In the genomic region with DNA sequence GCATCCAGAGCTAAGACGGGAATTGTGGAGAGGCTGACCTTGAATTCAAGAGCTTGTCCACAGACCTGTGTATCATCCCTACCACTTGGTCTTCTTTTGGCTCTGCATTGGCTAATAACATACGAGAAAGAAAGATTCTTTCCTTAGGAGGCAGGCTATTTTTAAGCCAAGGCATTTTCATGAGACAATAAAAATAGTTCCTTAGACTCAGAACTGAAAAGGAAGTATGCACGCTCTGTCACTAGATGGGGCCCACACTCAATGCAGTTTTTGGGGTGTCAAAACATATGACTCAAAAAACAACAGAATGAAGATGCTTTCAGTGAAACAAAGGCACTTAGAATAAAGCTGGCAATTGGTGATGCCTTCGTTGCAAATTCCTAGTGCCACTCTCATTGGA, we compare ENCODE assay signal across 24 cellular contexts.
DNase-seq lines count a peak whose midpoint lies in the region; ATAC-seq and TF ChIP-seq lines count a peak whose summit lies in the region.
"Had no signal": no experiment of that assay in that cellular context is flagged by ENCODE, and none has a peak within 500 bp of the region (broad histone marks: within the 10 kb centered on the region; RNA-seq: fewer than 3 reads in every experiment).

No MANE protein-coding gene starts in this region.

- no peak overlapping the region for H3K27ac ChIP-seq in foreskin keratinocyte
- H3K27ac ChIP-seq: epithelial cell of prostate, parathyroid adenoma had no signal

- H3K9me3 Mint-ChIP-seq in HFFc6: no peaks in the 10 kb centered on the region
- H3K9me3 Mint-ChIP-seq: nephron; T-helper 1 cell treated with Interleukin-12 subunit alpha and Interleukin-12 subunit beta and Interleukin-4 antibody, amounts not matched to agents 30 μg/mL and 1 μg/mL, for 36 hours had no signal

- H3K27me3 ChIP-seq in BJ (ENCODE audit: control insufficient read depth, insufficient read depth, low read length): no peaks in the 10 kb centered on the region
- H3K27me3 ChIP-seq in foreskin keratinocyte: no peaks in the 10 kb centered on the region

- no peaks in the 10 kb centered on the region for H3K27me3 Mint-ChIP-seq in HFFc6 (ENCODE audit: insufficient read depth)
- H3K27me3 Mint-ChIP-seq: activated naive CD8-positive, alpha-beta T cell; CD4-positive, CD25-positive, alpha-beta regulatory T cell; central memory CD8-positive, alpha-beta T cell; IgD-negative memory B cell had no signal

- no peak overlapping the region for H3K4me3 ChIP-seq in BJ (ENCODE audit: low read depth, low read length)

- TF ChIP-seq CTCF in BJ (IDR thresholded peaks at IDR 0.05; ENCODE audit: insufficient read depth, low read depth, low read length) (0 out of 2 replicates have a peak, but pooled peaks have one; percentile 19), HFFc6 (IDR thresholded peaks at IDR 0.05) (peak; percentile 64), foreskin keratinocyte (conservative IDR thresholded peaks at IDR 0.05) (peak; percentile 22)

- H3K4me1 Mint-ChIP-seq in HFFc6 (ENCODE audit: low read depth): peaks cover 6% of the 10 kb centered on the region
- H3K4me1 Mint-ChIP-seq: CD4-positive, CD25-positive, alpha-beta regulatory T cell; central memory CD8-positive, alpha-beta T cell; IgD-negative memory B cell; nephron had no signal

- CTCF ChIA-PET in BJ (lab: Yijun Ruan, JAX): interaction anchor here (0.9 kb wide), 1 partner anchor 21 kb away, joined by 3 read pairs; no protein-coding TSS in a partner anchor

- 0 out of 3 replicates have a peak, but pooled peaks have one; percentile 21 for ATAC-seq in SK-N-SH treated with all-trans-retinoic acid at 6 μM for 48 hours
- ATAC-seq in foreskin keratinocyte: no peak
- ATAC-seq: sciatic nerve had no signal

- no peak overlapping the region for H3K27ac Mint-ChIP-seq in HFFc6
- H3K27ac Mint-ChIP-seq: activated naive CD8-positive, alpha-beta T cell; CD4-positive, CD25-positive, alpha-beta regulatory T cell; IgD-negative memory B cell; T-helper 1 cell treated with Interleukin-12 subunit alpha and Interleukin-12 subunit beta and Interleukin-4 antibody, amounts not matched to agents 30 μg/mL and 1 μg/mL, for 36 hours had no signal

- peak; percentile 8 for DNase-seq in BJ (ENCODE audit: low read depth)
- peak; percentile 56 for DNase-seq in HFFc6
- no peak for DNase-seq in foreskin keratinocyte
- DNase-seq in activated CD4-positive, CD25-positive, alpha-beta regulatory T cell (lab: John Stamatoyannopoulos, UW): no peak
- no peak for DNase-seq in SIG-M5 (lab: John Stamatoyannopoulos, UW)
- no peak for DNase-seq in DMS53 treated with DMSO at 0.1 percent for 48 hours (lab: John Stamatoyannopoulos, UW; ENCODE audit: unreplicated experiment)
- DNase-seq in RPMI8226: no peak
- DNase-seq: activated CD4-positive, alpha-beta T cell treated with anti-CD3 and anti-CD28 coated beads, Interleukin-2, amount 50 U/mL, for 1 hour; CD4-positive, CD25-positive, alpha-beta regulatory T cell; hypothalamus; midbrain; NCI-H1436 treated with DMSO at 0.1 percent for 48 hours; NCI-H2171; NCI-H69; stimulated activated CD4-positive, alpha-beta T cell treated with anti-CD3 and anti-CD28 coated beads, Interleukin-15, amount 100 ng/mL, for 24 hours had no signal

- no peaks in the 10 kb centered on the region for H3K36me3 ChIP-seq in BJ (ENCODE audit: control insufficient read depth, insufficient read depth, low read length)

- H3K36me3 Mint-ChIP-seq in HFFc6 (ENCODE audit: low read depth): no peaks in the 10 kb centered on the region
- H3K36me3 Mint-ChIP-seq: activated naive CD8-positive, alpha-beta T cell; CD4-positive, CD25-positive, alpha-beta regulatory T cell; IgD-negative memory B cell had no signal

- no peak overlapping the region for H3K4me3 Mint-ChIP-seq in HFFc6
- H3K4me3 Mint-ChIP-seq: activated naive CD8-positive, alpha-beta T cell; CD4-positive, CD25-positive, alpha-beta regulatory T cell; central memory CD8-positive, alpha-beta T cell; IgD-negative memory B cell; nephron; T-helper 1 cell treated with Interleukin-12 subunit alpha and Interleukin-12 subunit beta and Interleukin-4 antibody, amounts not matched to agents 30 μg/mL and 1 μg/mL, for 36 hours had no signal

- H3K4me1 ChIP-seq in foreskin keratinocyte: no peaks in the 10 kb centered on the region
- H3K4me1 ChIP-seq: parathyroid adenoma had no signal

- POLR2A ChIA-PET in BJ (lab: Charles Lee): no interaction called here

TF ChIP-seq in SK-N-SH treated with all-trans-retinoic acid at 6 μM for 48 hours, 23 proteins besides CTCF, POLR2A, EP300 and RAD21 (continues in another document):
- TF ChIP-seq OSR1 (CRISPR knock-in tag; IDR thresholded peaks at IDR 0.05): no peak
- TF ChIP-seq, protein P1, sequence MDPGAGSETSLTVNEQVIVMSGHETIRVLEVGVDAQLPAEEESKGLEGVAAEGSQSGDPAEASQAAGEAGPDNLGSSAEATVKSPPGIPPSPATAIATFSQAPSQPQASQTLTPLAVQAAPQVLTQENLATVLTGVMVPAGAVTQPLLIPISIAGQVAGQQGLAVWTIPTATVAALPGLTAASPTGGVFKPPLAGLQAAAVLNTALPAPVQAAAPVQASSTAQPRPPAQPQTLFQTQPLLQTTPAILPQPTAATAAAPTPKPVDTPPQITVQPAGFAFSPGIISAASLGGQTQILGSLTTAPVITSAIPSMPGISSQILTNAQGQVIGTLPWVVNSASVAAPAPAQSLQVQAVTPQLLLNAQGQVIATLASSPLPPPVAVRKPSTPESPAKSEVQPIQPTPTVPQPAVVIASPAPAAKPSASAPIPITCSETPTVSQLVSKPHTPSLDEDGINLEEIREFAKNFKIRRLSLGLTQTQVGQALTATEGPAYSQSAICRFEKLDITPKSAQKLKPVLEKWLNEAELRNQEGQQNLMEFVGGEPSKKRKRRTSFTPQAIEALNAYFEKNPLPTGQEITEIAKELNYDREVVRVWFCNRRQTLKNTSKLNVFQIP (CRISPR knock-in tag; IDR thresholded peaks at IDR 0.05; ENCODE audit: borderline replicate concordance, low read depth): no peak
- TF ChIP-seq RARB (CRISPR knock-in tag; IDR thresholded peaks at IDR 0.05): no peak
- no peak for TF ChIP-seq PPARA (CRISPR knock-in tag; IDR thresholded peaks at IDR 0.05; ENCODE audit: borderline replicate concordance)
- no peak for TF ChIP-seq ARNTL (CRISPR knock-in tag; IDR thresholded peaks at IDR 0.05; ENCODE audit: borderline replicate concordance, low read depth)
- TF ChIP-seq ZFP30 (CRISPR knock-in tag; IDR thresholded peaks at IDR 0.05): no peak
- TF ChIP-seq, protein P2, sequence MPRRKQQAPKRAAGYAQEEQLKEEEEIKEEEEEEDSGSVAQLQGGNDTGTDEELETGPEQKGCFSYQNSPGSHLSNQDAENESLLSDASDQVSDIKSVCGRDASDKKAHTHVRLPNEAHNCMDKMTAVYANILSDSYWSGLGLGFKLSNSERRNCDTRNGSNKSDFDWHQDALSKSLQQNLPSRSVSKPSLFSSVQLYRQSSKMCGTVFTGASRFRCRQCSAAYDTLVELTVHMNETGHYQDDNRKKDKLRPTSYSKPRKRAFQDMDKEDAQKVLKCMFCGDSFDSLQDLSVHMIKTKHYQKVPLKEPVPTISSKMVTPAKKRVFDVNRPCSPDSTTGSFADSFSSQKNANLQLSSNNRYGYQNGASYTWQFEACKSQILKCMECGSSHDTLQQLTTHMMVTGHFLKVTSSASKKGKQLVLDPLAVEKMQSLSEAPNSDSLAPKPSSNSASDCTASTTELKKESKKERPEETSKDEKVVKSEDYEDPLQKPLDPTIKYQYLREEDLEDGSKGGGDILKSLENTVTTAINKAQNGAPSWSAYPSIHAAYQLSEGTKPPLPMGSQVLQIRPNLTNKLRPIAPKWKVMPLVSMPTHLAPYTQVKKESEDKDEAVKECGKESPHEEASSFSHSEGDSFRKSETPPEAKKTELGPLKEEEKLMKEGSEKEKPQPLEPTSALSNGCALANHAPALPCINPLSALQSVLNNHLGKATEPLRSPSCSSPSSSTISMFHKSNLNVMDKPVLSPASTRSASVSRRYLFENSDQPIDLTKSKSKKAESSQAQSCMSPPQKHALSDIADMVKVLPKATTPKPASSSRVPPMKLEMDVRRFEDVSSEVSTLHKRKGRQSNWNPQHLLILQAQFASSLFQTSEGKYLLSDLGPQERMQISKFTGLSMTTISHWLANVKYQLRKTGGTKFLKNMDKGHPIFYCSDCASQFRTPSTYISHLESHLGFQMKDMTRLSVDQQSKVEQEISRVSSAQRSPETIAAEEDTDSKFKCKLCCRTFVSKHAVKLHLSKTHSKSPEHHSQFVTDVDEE (CRISPR knock-in tag; IDR thresholded peaks at IDR 0.05): no peak
- no peak for TF ChIP-seq ZFP3 (CRISPR knock-in tag; IDR thresholded peaks at IDR 0.05)
- TF ChIP-seq ZC3H10 (CRISPR knock-in tag; IDR thresholded peaks at IDR 0.05): no peak
- TF ChIP-seq, protein P3, sequence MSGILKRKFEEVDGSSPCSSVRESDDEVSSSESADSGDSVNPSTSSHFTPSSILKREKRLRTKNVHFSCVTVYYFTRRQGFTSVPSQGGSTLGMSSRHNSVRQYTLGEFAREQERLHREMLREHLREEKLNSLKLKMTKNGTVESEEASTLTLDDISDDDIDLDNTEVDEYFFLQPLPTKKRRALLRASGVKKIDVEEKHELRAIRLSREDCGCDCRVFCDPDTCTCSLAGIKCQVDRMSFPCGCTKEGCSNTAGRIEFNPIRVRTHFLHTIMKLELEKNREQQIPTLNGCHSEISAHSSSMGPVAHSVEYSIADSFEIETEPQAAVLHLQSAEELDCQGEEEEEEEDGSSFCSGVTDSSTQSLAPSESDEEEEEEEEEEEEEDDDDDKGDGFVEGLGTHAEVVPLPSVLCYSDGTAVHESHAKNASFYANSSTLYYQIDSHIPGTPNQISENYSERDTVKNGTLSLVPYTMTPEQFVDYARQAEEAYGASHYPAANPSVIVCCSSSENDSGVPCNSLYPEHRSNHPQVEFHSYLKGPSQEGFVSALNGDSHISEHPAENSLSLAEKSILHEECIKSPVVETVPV (CRISPR knock-in tag; IDR thresholded peaks at IDR 0.05): no peak
- TF ChIP-seq ZNF565 (CRISPR knock-in tag; conservative IDR thresholded peaks at IDR 0.05; ENCODE audit: low read depth): no peak
- TF ChIP-seq, protein P4, sequence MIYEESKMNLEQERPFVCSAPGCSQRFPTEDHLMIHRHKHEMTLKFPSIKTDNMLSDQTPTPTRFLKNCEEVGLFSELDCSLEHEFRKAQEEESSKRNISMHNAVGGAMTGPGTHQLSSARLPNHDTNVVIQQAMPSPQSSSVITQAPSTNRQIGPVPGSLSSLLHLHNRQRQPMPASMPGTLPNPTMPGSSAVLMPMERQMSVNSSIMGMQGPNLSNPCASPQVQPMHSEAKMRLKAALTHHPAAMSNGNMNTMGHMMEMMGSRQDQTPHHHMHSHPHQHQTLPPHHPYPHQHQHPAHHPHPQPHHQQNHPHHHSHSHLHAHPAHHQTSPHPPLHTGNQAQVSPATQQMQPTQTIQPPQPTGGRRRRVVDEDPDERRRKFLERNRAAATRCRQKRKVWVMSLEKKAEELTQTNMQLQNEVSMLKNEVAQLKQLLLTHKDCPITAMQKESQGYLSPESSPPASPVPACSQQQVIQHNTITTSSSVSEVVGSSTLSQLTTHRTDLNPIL (CRISPR knock-in tag; IDR thresholded peaks at IDR 0.05; ENCODE audit: low read depth): no peak
- TF ChIP-seq CSDC2 (CRISPR knock-in tag; IDR thresholded peaks at IDR 0.05): no peak

Comparison
In these comparisons a context has a peak if more than half of its experiments do, and no peak if none do; other contexts are left out.
1. DNase-seq: peak in BJ (single experiment) and HFFc6 (single experiment); none in foreskin keratinocyte (0 of 2), activated CD4-positive, CD25-positive, alpha-beta regulatory T cell (0 of 4), SIG-M5 (single experiment), DMS53 treated with DMSO at 0.1 percent for 48 hours (single experiment) and RPMI8226 (single experiment).
2. Peak in every context shown above with its lines, with median percentiles within 50 percentile points of each other: CTCF ChIP-seq.